21 cellular contexts compared by ENCODE assay signal in the genomic region with DNA sequence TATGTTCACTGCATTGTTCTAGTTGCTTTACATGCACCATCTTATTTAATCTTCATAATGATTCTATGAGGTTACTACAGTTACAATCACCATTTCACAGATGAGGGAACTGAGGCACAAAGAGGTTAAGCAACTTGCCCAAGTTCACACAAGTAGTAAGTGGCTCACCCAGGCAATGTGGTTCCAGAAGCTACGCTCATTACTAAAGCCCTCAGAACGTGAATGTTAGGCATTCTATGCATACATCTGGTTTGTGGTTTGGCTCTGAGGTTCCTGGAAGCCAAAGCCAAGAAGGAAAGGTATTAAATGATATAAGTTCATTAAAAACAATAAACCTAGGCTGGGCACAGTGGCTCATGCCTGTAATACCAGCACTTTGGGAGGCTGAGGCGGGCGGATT. TPM values are rescaled to one million over a fixed set of nuclear protein-coding genes. Genes with fewer than 3 reads are reported as not detected.
DNase-seq lines count a peak whose midpoint lies in the region; ATAC-seq and TF ChIP-seq lines count a peak whose summit lies in the region.
"Had no signal": no experiment of that assay in that cellular context is flagged by ENCODE, and none has a peak within 500 bp of the region (broad histone marks: within the 10 kb centered on the region; RNA-seq: fewer than 3 reads in every experiment).

No MANE protein-coding gene starts in this region.

- H3K9me3 ChIP-seq in mucosa of descending colon (no peaks in the 10 kb centered on the region), gastroesophageal sphincter (no peaks in the 10 kb centered on the region)

- intact Hi-C loops in mucosa of descending colon (cut with DNase I, micrococcal nuclease): no loop called here

- no peak for TF ChIP-seq EP300 in gastroesophageal sphincter (IDR thresholded peaks at IDR 0.05)

- DNase-seq in Daoy (ENCODE audit: low read depth) (peak; percentile 82), LoVo (ENCODE audit: low spot score) (peak; percentile 18), epithelial cell of esophagus (ENCODE audit: low read depth) (peak; percentile 17), non-pigmented ciliary epithelial cell (ENCODE audit: low read depth) (peak; percentile 83), mucosa of descending colon (no peak)
- no peak for DNase-seq in activated CD4-positive, alpha-beta T cell treated with anti-CD3 and anti-CD28 coated beads, Interleukin-2, amount 50 U/mL, for 1 hour
- DNase-seq: activated CD4-positive, alpha-beta T cell treated with anti-CD3 and anti-CD28 coated beads, Interleukin-2, amount 50 U/mL, for 48 hours; amygdala; H7; KBM-7; NCI-H1436 treated with DMSO at 0.1 percent for 48 hours; NCI-H446 treated with DMSO at 0.1 percent for 48 hours; nucleus accumbens; stimulated activated naive B cell treated with anti-CD40 and anti-IgM and Interleukin-4, amounts not matched to agents 10 μg/mL and 1 μg/mL and 100 μg/mL, for 72 hours had no signal

- no peak overlapping the region for H3K27ac ChIP-seq in gastroesophageal sphincter

- H3K4me1 ChIP-seq in mucosa of descending colon (ENCODE audit: low read depth): no peaks in the 10 kb centered on the region
- H3K4me1 ChIP-seq in gastroesophageal sphincter: no peaks in the 10 kb centered on the region

- H3K36me3 ChIP-seq in mucosa of descending colon (ENCODE audit: low read depth) (no peaks in the 10 kb centered on the region), gastroesophageal sphincter (no peaks in the 10 kb centered on the region)

- WGBS in gastroesophageal sphincter (ENCODE audit: low coverage in 1 of 2), 2 donors: 68 to 74% methylated on average over 2 to 4 of the region's 4 CpGs

- TF ChIP-seq CTCF in epithelial cell of esophagus (IDR thresholded peaks at IDR 0.05; ENCODE audit: insufficient read depth, low read depth, low read length, missing control alignments) (no peak), mucosa of descending colon (IDR thresholded peaks at IDR 0.05) (no peak), gastroesophageal sphincter (IDR thresholded peaks at IDR 0.05) (no peak)

- H3K4me3 ChIP-seq in epithelial cell of esophagus (ENCODE audit: low read length) (no peak overlapping the region), mucosa of descending colon (no peak overlapping the region), gastroesophageal sphincter (no peak overlapping the region)

- ATAC-seq in mucosa of descending colon (no peak), gastroesophageal sphincter (no peak), HG02798 (IDR thresholded peaks at IDR 0.05; ENCODE audit: poor library complexity, unreplicated experiment) (no peak)
- ATAC-seq: stimulated activated naive B cell treated with anti-CD40 and anti-IgM and Interleukin-4, amounts not matched to agents 10 μg/mL and 1 μg/mL and 100 μg/mL, for 72 hours had no signal

- TF ChIP-seq POLR2A in gastroesophageal sphincter (IDR thresholded peaks at IDR 0.05): no peak

- peaks cover 26% of the 10 kb centered on the region for H3K27me3 ChIP-seq in gastroesophageal sphincter

RNA-seq across cellular contexts. Expression of a gene that starts 14.4 kb away (rescaled TPM):
- not detected in 2 replicates for total RNA-seq in Daoy (2014; rRNA removed; shearing (Covaris generic))
- total RNA-seq in mucosa of descending colon (under 1 TPM in 1 of 3 donors, not detected in 2; 0.09 TPM), gastroesophageal sphincter (not detected)
- total RNA-seq: activated T-helper 1 cell treated with anti-CD3 and anti-CD28 coated beads, Interleukin-12 subunit alpha, Interleukin-12 subunit beta, Interleukin-2, Interleukin-4 antibody, amounts not matched to agents 30 ng/mL and 10 ng/mL and 1 ng/mL, durations not matched to agents 14 hours and 24 hours and 36 hours; mesothelial cell of epicardium; SK-MEL-5; skeletal muscle tissue; urinary bladder had no signal

RNA-seq across cellular contexts. Expression of a gene that starts 31.2 kb away (rescaled TPM):
- total RNA-seq in Daoy (2014; rRNA removed; shearing (Covaris generic)): 22.5 and 23.0 TPM in 2 replicates
- total RNA-seq in mucosa of descending colon (10 to 100 TPM; 41.9 to 71.3 (median 53.8) TPM), gastroesophageal sphincter (10 to 100 TPM; 20.0 to 45.4 (median 33.0) TPM)

Comparison
In these comparisons a context has a peak if more than half of its experiments do, and no peak if none do; other contexts are left out.
1. DNase-seq: peak in Daoy (single experiment), LoVo (single experiment), epithelial cell of esophagus (single experiment) and non-pigmented ciliary epithelial cell (single experiment); none in mucosa of descending colon (0 of 3) and activated CD4-positive, alpha-beta T cell treated with anti-CD3 and anti-CD28 coated beads, Interleukin-2, amount 50 U/mL, for 1 hour (single experiment).